17 cellular contexts compared by ENCODE assay signal in the genomic region with DNA sequence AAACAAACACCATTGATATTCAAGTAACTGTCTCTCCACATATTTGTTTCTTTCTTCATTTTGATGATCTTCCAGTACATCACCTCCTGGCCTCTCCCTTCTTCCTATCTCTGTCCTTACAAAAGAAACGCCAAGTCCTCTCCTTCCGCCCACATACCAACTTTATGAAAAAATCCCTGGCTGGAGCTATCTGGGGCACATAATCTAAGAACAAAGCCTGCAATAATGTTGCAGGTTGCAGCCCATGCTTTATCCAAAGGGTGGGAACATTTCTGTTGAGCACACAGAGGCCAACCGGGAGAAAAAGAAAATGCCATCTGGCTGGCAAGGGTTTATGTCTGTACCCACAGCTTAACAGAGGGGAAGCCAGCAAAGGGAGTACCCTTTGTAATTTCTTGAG.
"Had no signal": no experiment of that assay in that cellular context is flagged by ENCODE, and none has a peak within 500 bp of the region (broad histone marks: within the 10 kb centered on the region; RNA-seq: fewer than 3 reads in every experiment).

No MANE protein-coding gene starts in this region.

- ATAC-seq: activated T-helper 17 cell treated with anti-CD3 and anti-CD28 coated beads, Interleukin-2, amount 50 U/mL, for 72 hours; gastroesophageal sphincter; right lobe of liver; stimulated activated naive B cell treated with anti-CD40 and anti-IgM and Interleukin-4, amounts not matched to agents 10 μg/mL and 1 μg/mL and 100 μg/mL, for 72 hours; WTC11 had no signal

- H3K4me1 ChIP-seq: gastroesophageal sphincter, right lobe of liver had no signal

- H3K36me3 ChIP-seq: gastroesophageal sphincter, right lobe of liver, thyroid gland had no signal

- H3K4me3 ChIP-seq: gastroesophageal sphincter, right lobe of liver, thyroid gland had no signal

- DNase-seq: activated T-cell treated with anti-CD3 and anti-CD28 coated beads, Interleukin-2, amount 50 U/mL, for 24 hours; cerebellar nuclear complex; head of caudate nucleus; hypothalamus; mesenchymal stem cell; nephron progenitor cell; nucleus accumbens; right lobe of liver; small intestine; stimulated activated CD4-positive, alpha-beta T cell treated with anti-CD3 and anti-CD28 coated beads, Interleukin-2, amount 100 ng/mL, for 24 hours; stimulated activated naive B cell treated with anti-CD40 and anti-IgM and Interleukin-4, amounts not matched to agents 10 μg/mL and 1 μg/mL and 100 μg/mL, for 72 hours; T-helper 9 cell; thyroid gland had no signal

- H3K27ac ChIP-seq: epithelial cell of prostate, gastroesophageal sphincter, right lobe of liver, thyroid gland had no signal

- H3K9me3 ChIP-seq: right lobe of liver, thyroid gland had no signal

- H3K27me3 ChIP-seq: right lobe of liver, thyroid gland had no signal
